ENCODE assay signal across 22 cellular contexts in genomic region chr9:123437201-123437600, GRCh38.
"Had no signal": no experiment of that assay in that cellular context is flagged by ENCODE, and none has a peak within 500 bp of the region (broad histone marks: within the 10 kb centered on the region; RNA-seq: fewer than 3 reads in every experiment).

No MANE protein-coding gene starts in this region.

- H3K9me3 ChIP-seq: gastroesophageal sphincter, pancreas, prostate gland, tibial nerve had no signal

- H3K9me3 Mint-ChIP-seq: activated CD4-positive, alpha-beta memory T cell treated with anti-CD3 and anti-CD28 coated beads for 36 hours; activated T-helper 1 cell treated with anti-CD3 and anti-CD28 coated beads, Interleukin-12 subunit alpha, Interleukin-12 subunit beta, Interleukin-2, Interleukin-4 antibody, amounts not matched to agents 30 ng/mL and 10 ng/mL and 1 ng/mL, durations not matched to agents 14 hours and 24 hours and 36 hours; memory B cell; natural killer cell treated with Interleukin-12 subunit alpha and Interleukin-12 subunit beta and Interleukin-15 and Interleukin-18, amount 100 ng/mL, for 72 hours had no signal

- H3K4me1 ChIP-seq: gastroesophageal sphincter, pancreas, prostate gland, tibial nerve had no signal

- H3K4me2 ChIP-seq: smooth muscle cell had no signal

- H3K27ac ChIP-seq: gastroesophageal sphincter, pancreas, prostate gland, tibial nerve had no signal

- H3K27me3 Mint-ChIP-seq: activated CD4-positive, alpha-beta memory T cell treated with anti-CD3 and anti-CD28 coated beads for 36 hours; memory B cell; natural killer cell treated with Interleukin-12 subunit alpha and Interleukin-12 subunit beta and Interleukin-15 and Interleukin-18, amount 100 ng/mL, for 72 hours had no signal

- H3K4me3 Mint-ChIP-seq: activated CD4-positive, alpha-beta memory T cell treated with anti-CD3 and anti-CD28 coated beads for 36 hours; activated T-helper 1 cell treated with anti-CD3 and anti-CD28 coated beads, Interleukin-12 subunit alpha, Interleukin-12 subunit beta, Interleukin-2, Interleukin-4 antibody, amounts not matched to agents 30 ng/mL and 10 ng/mL and 1 ng/mL, durations not matched to agents 14 hours and 24 hours and 36 hours; memory B cell; natural killer cell treated with Interleukin-12 subunit alpha and Interleukin-12 subunit beta and Interleukin-15 and Interleukin-18, amount 100 ng/mL, for 72 hours had no signal

- DNase-seq: activated CD4-positive, alpha-beta memory T cell treated with anti-CD3 and anti-CD28 coated beads for 36 hours; activated CD4-positive, alpha-beta T cell treated with anti-CD3 and anti-CD28 coated beads for 48 hours; activated CD8-positive, alpha-beta memory T cell treated with anti-CD3 and anti-CD28 coated beads, Interleukin-2, amount 50 U/mL, for 4 hours; activated gamma-delta T cell treated with Interleukin-2 at 50 U/mL for 16 hours; activated naive CD4-positive, alpha-beta T cell treated with anti-CD3 and anti-CD28 coated beads, Interleukin-2, amount 50 U/mL, for 16 hours; activated T-cell treated with anti-CD3 and anti-CD28 coated beads, Interleukin-2, amount 50 U/mL, for 1 hour; amniotic stem cell; central memory CD4-positive, alpha-beta T cell; effector memory CD4-positive, alpha-beta T cell; hippocampal formation; kidney; stimulated activated CD4-positive, alpha-beta T cell treated with anti-CD3 and anti-CD28 coated beads, Interleukin-15, amount 100 ng/mL, for 24 hours; stimulated activated CD4-positive, alpha-beta T cell treated with anti-CD3 and anti-CD28 coated beads, Interleukin-2, amount 100 ng/mL, for 24 hours; stimulated activated naive CD4-positive, alpha-beta T cell had no signal

- H3K27me3 ChIP-seq: gastroesophageal sphincter, pancreas, tibial nerve had no signal

- H3K36me3 ChIP-seq: pancreas, prostate gland had no signal

- H3K36me3 Mint-ChIP-seq: natural killer cell treated with Interleukin-12 subunit alpha and Interleukin-12 subunit beta and Interleukin-15 and Interleukin-18, amount 100 ng/mL, for 72 hours had no signal

- H3K27ac Mint-ChIP-seq: activated CD4-positive, alpha-beta memory T cell treated with anti-CD3 and anti-CD28 coated beads for 36 hours; activated T-helper 1 cell treated with anti-CD3 and anti-CD28 coated beads, Interleukin-12 subunit alpha, Interleukin-12 subunit beta, Interleukin-2, Interleukin-4 antibody, amounts not matched to agents 30 ng/mL and 10 ng/mL and 1 ng/mL, durations not matched to agents 14 hours and 24 hours and 36 hours; memory B cell; natural killer cell treated with Interleukin-12 subunit alpha and Interleukin-12 subunit beta and Interleukin-15 and Interleukin-18, amount 100 ng/mL, for 72 hours had no signal

- H3K4me3 ChIP-seq: gastroesophageal sphincter, pancreas, prostate gland, smooth muscle cell, tibial nerve had no signal

- ATAC-seq: gastroesophageal sphincter; natural killer cell treated with Interleukin-12 subunit alpha and Interleukin-12 subunit beta and Interleukin-15 and Interleukin-18, amount 100 ng/mL, for 72 hours; pancreas had no signal
